15 cellular contexts compared by ENCODE assay signal in the genomic region with DNA sequence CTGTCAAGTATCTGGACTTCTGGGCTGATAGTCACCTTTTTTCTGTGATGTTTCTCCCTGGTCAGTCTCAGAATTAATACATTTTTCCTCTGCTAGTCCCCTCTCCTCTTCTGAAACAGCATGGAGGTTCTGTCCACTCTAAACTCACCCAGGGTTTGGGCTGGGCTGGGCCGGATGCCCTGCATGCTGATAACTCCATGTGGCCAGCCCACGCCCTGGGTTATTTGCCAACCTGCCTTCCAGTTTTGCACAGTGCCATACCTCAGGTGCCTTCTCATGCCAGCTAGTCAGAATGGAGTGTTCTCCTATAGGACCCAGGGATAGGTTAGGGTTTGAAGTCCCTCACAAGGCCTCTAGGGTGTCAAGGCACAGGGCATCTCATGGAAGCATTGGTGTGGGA.
"Had no signal": no experiment of that assay in that cellular context is flagged by ENCODE, and none has a peak within 500 bp of the region (broad histone marks: within the 10 kb centered on the region; RNA-seq: fewer than 3 reads in every experiment).

No MANE protein-coding gene starts in this region.

- H3K4me3 ChIP-seq: gastroesophageal sphincter, psoas muscle, testis had no signal

- H3K36me3 ChIP-seq: gastroesophageal sphincter had no signal

- H3K9me3 ChIP-seq: gastroesophageal sphincter, psoas muscle, testis had no signal

- H3K36me3 Mint-ChIP-seq: naive thymus-derived CD8-positive, alpha-beta T cell had no signal

- H3K27ac ChIP-seq: epithelial cell of prostate, gastroesophageal sphincter, psoas muscle, testis had no signal

- H3K4me3 Mint-ChIP-seq: activated CD4-positive, alpha-beta memory T cell treated with anti-CD3 and anti-CD28 coated beads, Interleukin-2, amount 10 ng/mL, durations not matched to agents 7 days and 5 days; naive thymus-derived CD8-positive, alpha-beta T cell had no signal

- H3K27me3 ChIP-seq: gastroesophageal sphincter, testis had no signal

- H3K4me1 ChIP-seq: gastroesophageal sphincter, psoas muscle, testis had no signal

- H3K27me3 Mint-ChIP-seq: activated CD4-positive, alpha-beta memory T cell treated with anti-CD3 and anti-CD28 coated beads, Interleukin-2, amount 10 ng/mL, durations not matched to agents 7 days and 5 days; naive thymus-derived CD8-positive, alpha-beta T cell had no signal

- H3K9me3 Mint-ChIP-seq: activated CD4-positive, alpha-beta memory T cell treated with anti-CD3 and anti-CD28 coated beads, Interleukin-2, amount 10 ng/mL, durations not matched to agents 7 days and 5 days; naive thymus-derived CD8-positive, alpha-beta T cell had no signal

- ATAC-seq: gastroesophageal sphincter; naive thymus-derived CD8-positive, alpha-beta T cell; psoas muscle; sciatic nerve had no signal

- DNase-seq: activated CD4-positive, alpha-beta memory T cell treated with anti-CD3 and anti-CD28 coated beads, Interleukin-2, amount 10 ng/mL, durations not matched to agents 7 days and 5 days; activated naive CD4-positive, alpha-beta T cell; activated T-cell treated with anti-CD3 and anti-CD28 coated beads, Interleukin-2, amount 50 U/mL, for 48 hours; cortex of kidney; effector CD8-positive, alpha-beta T cell; naive thymus-derived CD8-positive, alpha-beta T cell; psoas muscle; stimulated activated CD4-positive, alpha-beta T cell treated with anti-CD3 and anti-CD28 coated beads, Interleukin-12 subunit alpha, Interleukin-12 subunit beta, amount 100 ng/mL, for 4 hours; stimulated activated CD4-positive, alpha-beta T cell treated with anti-CD3 and anti-CD28 coated beads, Interleukin-2, amount 100 ng/mL, for 48 hours; stimulated activated naive CD4-positive, alpha-beta T cell treated with Interleukin-2 at 50 U/mL for 16 hours; T-helper 2 cell; testis had no signal
